17 cellular contexts compared by ENCODE assay signal in the genomic region with DNA sequence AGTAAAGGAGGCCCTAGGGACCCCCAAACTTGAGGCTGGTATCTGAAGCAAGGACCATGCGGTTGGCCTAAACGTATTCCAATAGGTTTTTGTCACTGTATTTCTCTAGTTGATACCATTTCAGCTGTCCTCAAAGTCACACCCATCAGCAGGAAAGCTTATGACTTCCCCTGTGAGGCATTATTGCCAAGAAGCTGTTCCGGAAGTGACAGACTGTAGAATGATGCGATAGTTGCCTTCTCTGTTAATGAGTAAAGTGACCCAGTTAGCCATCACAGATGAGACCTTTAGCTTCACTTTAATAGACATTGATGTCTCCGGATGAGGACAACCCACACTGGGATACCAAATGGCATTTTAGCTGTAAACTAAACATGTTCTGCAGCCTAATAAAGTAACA.
DNase-seq lines count a peak whose midpoint lies in the region; ATAC-seq and TF ChIP-seq lines count a peak whose summit lies in the region.
"Had no signal": no experiment of that assay in that cellular context is flagged by ENCODE, and none has a peak within 500 bp of the region (broad histone marks: within the 10 kb centered on the region; RNA-seq: fewer than 3 reads in every experiment).

No MANE protein-coding gene starts in this region.

- no peak for TF ChIP-seq POLR2A in erythroblast (IDR thresholded peaks at IDR 0.05; ENCODE audit: low read length)

- DNase-seq in left ventricle myocardium superior, result no peak
- no peak for DNase-seq in cardiac septum (ENCODE audit: low spot score)
- DNase-seq in dermis blood vessel endothelial cell, result peak; percentile 42
- peak; percentile 16 for DNase-seq in left kidney (ENCODE audit: low read depth, low spot score)
- peak; percentile 14 for DNase-seq in retina
- DNase-seq in LoVo (ENCODE audit: low spot score), result no peak
- no peak for DNase-seq in erythroblast (lab: John Stamatoyannopoulos, UW)
- no peak for DNase-seq in NCI-H2107 (lab: John Stamatoyannopoulos, UW)
- DNase-seq: AML-193, GOT3, MM.1S, NCI-H1105, NCI-H1694 treated with DMSO at 0.1 percent for 48 hours, NCI-H446 treated with DMSO at 0.1 percent for 48 hours, NCI-H748 treated with DMSO at 0.1 percent for 48 hours, PC-9 had no signal

- intact Hi-C loops in left ventricle myocardium superior (cut with micrococcal nuclease) (no loop called here), cardiac septum (cut with DNase I) (no loop called here)

- ATAC-seq in left ventricle myocardium superior, result peak; percentile 27
- ATAC-seq: GM12878 had no signal

Comparison
In these comparisons a context has a peak if more than half of its experiments do, and no peak if none do; other contexts are left out.
1. DNase-seq: peak in dermis blood vessel endothelial cell (single experiment), left kidney (single experiment) and retina (single experiment); none in left ventricle myocardium superior (single experiment), cardiac septum (single experiment), LoVo (single experiment), erythroblast (0 of 2) and NCI-H2107 (single experiment).